In the genomic region with DNA sequence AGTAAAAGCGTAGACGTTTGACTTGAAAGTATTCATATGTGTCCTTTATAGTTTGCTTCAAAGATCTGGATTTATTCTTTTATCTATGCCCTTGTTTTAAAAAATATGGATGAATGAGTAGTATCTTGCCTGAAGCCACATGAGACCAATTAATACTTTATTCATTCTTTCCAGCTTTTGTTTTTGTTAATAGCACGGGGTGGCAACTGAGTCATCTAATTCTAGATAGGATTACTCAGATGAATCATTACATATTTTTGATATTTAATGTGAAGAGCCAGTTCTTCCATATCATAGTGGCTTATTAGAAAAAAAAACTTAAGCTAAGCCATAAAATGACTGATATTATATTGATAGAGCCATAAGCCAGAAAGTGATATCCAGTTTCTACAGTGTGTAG, we compare ENCODE assay signal across 27 cellular contexts.
DNase-seq lines count a peak whose midpoint lies in the region; ATAC-seq and TF ChIP-seq lines count a peak whose summit lies in the region.
"Had no signal": no experiment of that assay in that cellular context is flagged by ENCODE, and none has a peak within 500 bp of the region (broad histone marks: within the 10 kb centered on the region; RNA-seq: fewer than 3 reads in every experiment).

No MANE protein-coding gene starts in this region.

- no peak for DNase-seq in activated naive CD8-positive, alpha-beta T cell treated with anti-CD3 and anti-CD28 coated beads for 36 hours
- no peak for DNase-seq in RWPE2 (ENCODE audit: low spot score)
- peak; percentile 26 for DNase-seq in fibroblast of gingiva (ENCODE audit: low read depth)
- no peak for DNase-seq in NCI-H345 treated with DMSO at 0.1 percent for 48 hours (lab: John Stamatoyannopoulos, UW; ENCODE audit: unreplicated experiment)
- DNase-seq in NCI-H1436 treated with DMSO at 0.1 percent for 48 hours (lab: John Stamatoyannopoulos, UW) = no peak
- DNase-seq in HAP-1 (ENCODE audit: low spot score in 2 of 2) = no peak
- DNase-seq: activated CD8-positive, alpha-beta T cell treated with anti-CD3 and anti-CD28 coated beads for 36 hours; activated naive CD4-positive, alpha-beta T cell treated with anti-CD3 and anti-CD28 coated beads for 36 hours; activated T-cell treated with anti-CD3 and anti-CD28 coated beads, Interleukin-2, amount 50 U/mL, for 1 hour; BE2C; body of pancreas; Caco-2; DMS79 treated with DMSO at 0.1 percent for 48 hours; heart right ventricle; MG63; NCI-H1417 treated with DMSO at 0.1 percent for 48 hours; NCI-H524; ovary; right lobe of liver; stimulated activated CD8-positive, alpha-beta memory T cell treated with anti-CD3 and anti-CD28 coated beads, Interleukin-4, amount 100 ng/mL, for 48 hours; WERI-Rb-1 had no signal

- H3K4me1 ChIP-seq in RWPE2 (ENCODE audit: insufficient read depth, poor library complexity, severe bottlenecking) (peaks cover 16% of the 10 kb centered on the region), skeletal muscle satellite cell (ENCODE audit: control insufficient read depth, insufficient read depth, low read length) (peaks cover 28% of the 10 kb centered on the region), HAP-1 (peaks cover 22% of the 10 kb centered on the region)
- H3K4me1 ChIP-seq: body of pancreas, Caco-2, right lobe of liver had no signal

- H3K4me3 ChIP-seq in RWPE2 (ENCODE audit: severe bottlenecking) (no peak overlapping the region), skeletal muscle satellite cell (ENCODE audit: low read length) (peak overlapping the region; percentile 30), HAP-1 (no peak overlapping the region)
- H3K4me3 ChIP-seq: A549, body of pancreas, heart right ventricle, MG63, ovary, right lobe of liver had no signal

- peak overlapping the region; percentile 55 for H3K27ac Mint-ChIP-seq in activated naive CD8-positive, alpha-beta T cell
- no peak overlapping the region for H3K27ac Mint-ChIP-seq in activated naive CD8-positive, alpha-beta T cell treated with anti-CD3 and anti-CD28 coated beads for 36 hours
- H3K27ac Mint-ChIP-seq: activated CD8-positive, alpha-beta T cell treated with anti-CD3 and anti-CD28 coated beads for 36 hours; activated naive CD4-positive, alpha-beta T cell treated with anti-CD3 and anti-CD28 coated beads for 36 hours; mesothelial cell of epicardium; natural killer cell treated with Interleukin-12 subunit alpha and Interleukin-12 subunit beta and Interleukin-15 and Interleukin-18, amount 100 ng/mL, for 72 hours had no signal

- in situ Hi-C loops in HAP-1 (cut with MboI; ENCODE audit: low sequenced_read_pairs) = no loop called here

- H3K36me3 Mint-ChIP-seq in activated naive CD8-positive, alpha-beta T cell = peaks cover 14% of the 10 kb centered on the region
- H3K36me3 Mint-ChIP-seq in activated naive CD8-positive, alpha-beta T cell treated with anti-CD3 and anti-CD28 coated beads for 36 hours = peaks cover 19% of the 10 kb centered on the region
- H3K36me3 Mint-ChIP-seq: natural killer cell treated with Interleukin-12 subunit alpha and Interleukin-12 subunit beta and Interleukin-15 and Interleukin-18, amount 100 ng/mL, for 72 hours had no signal

- no peak overlapping the region for H3K27ac ChIP-seq in RWPE2 (ENCODE audit: poor library complexity, severe bottlenecking)
- H3K27ac ChIP-seq: A549, body of pancreas, heart right ventricle, ovary, right lobe of liver, WERI-Rb-1 had no signal

- no peaks in the 10 kb centered on the region for H3K9me3 ChIP-seq in RWPE2 (ENCODE audit: severe bottlenecking)
- no peaks in the 10 kb centered on the region for H3K9me3 ChIP-seq in skeletal muscle satellite cell (replicated peaks; ENCODE audit: low read length)
- H3K9me3 ChIP-seq in HAP-1 = no peaks in the 10 kb centered on the region
- H3K9me3 ChIP-seq: A549, BE2C, body of pancreas, Caco-2, heart right ventricle, MG63, ovary, right lobe of liver had no signal

- H3K4me1 Mint-ChIP-seq in activated naive CD8-positive, alpha-beta T cell (ENCODE audit: low read depth) = peaks cover 39% of the 10 kb centered on the region
- H3K4me1 Mint-ChIP-seq in activated naive CD8-positive, alpha-beta T cell treated with anti-CD3 and anti-CD28 coated beads for 36 hours = peaks cover 23% of the 10 kb centered on the region

- H3K4me3 Mint-ChIP-seq in activated naive CD8-positive, alpha-beta T cell = no peak overlapping the region
- H3K4me3 Mint-ChIP-seq in activated naive CD8-positive, alpha-beta T cell treated with anti-CD3 and anti-CD28 coated beads for 36 hours = no peak overlapping the region
- H3K4me3 Mint-ChIP-seq: activated CD8-positive, alpha-beta T cell treated with anti-CD3 and anti-CD28 coated beads for 36 hours; activated naive CD4-positive, alpha-beta T cell treated with anti-CD3 and anti-CD28 coated beads for 36 hours; mesothelial cell of epicardium; natural killer cell treated with Interleukin-12 subunit alpha and Interleukin-12 subunit beta and Interleukin-15 and Interleukin-18, amount 100 ng/mL, for 72 hours had no signal

- H3K4me2 ChIP-seq in skeletal muscle satellite cell (ENCODE audit: low read length) = peak overlapping the region; percentile 59
- H3K4me2 ChIP-seq: A549 had no signal

- no peaks in the 10 kb centered on the region for H3K27me3 Mint-ChIP-seq in activated naive CD8-positive, alpha-beta T cell
- H3K27me3 Mint-ChIP-seq in activated naive CD8-positive, alpha-beta T cell treated with anti-CD3 and anti-CD28 coated beads for 36 hours = no peaks in the 10 kb centered on the region
- H3K27me3 Mint-ChIP-seq: activated CD8-positive, alpha-beta T cell treated with anti-CD3 and anti-CD28 coated beads for 36 hours; natural killer cell treated with Interleukin-12 subunit alpha and Interleukin-12 subunit beta and Interleukin-15 and Interleukin-18, amount 100 ng/mL, for 72 hours had no signal

- no peak for TF ChIP-seq CTCF in RWPE2 (IDR thresholded peaks at IDR 0.05; ENCODE audit: poor library complexity, severe bottlenecking)

- H3K27me3 ChIP-seq in RWPE2 (ENCODE audit: insufficient read depth, poor library complexity, severe bottlenecking) (no peaks in the 10 kb centered on the region), skeletal muscle satellite cell (ENCODE audit: control insufficient read depth, insufficient read depth, low read length) (no peaks in the 10 kb centered on the region), HAP-1 (ENCODE audit: low read depth) (no peaks in the 10 kb centered on the region)
- H3K27me3 ChIP-seq: BE2C, body of pancreas, heart right ventricle, MG63, ovary, right lobe of liver had no signal

- H3K36me3 ChIP-seq in RWPE2 (ENCODE audit: low read depth) (peaks cover 16% of the 10 kb centered on the region), skeletal muscle satellite cell (ENCODE audit: insufficient read depth, low read length) (no peaks in the 10 kb centered on the region), HAP-1 (replicated peaks) (peaks cover 3% of the 10 kb centered on the region; the same call in 1 of the 2 replicates)
- H3K36me3 ChIP-seq: BE2C, MG63, ovary, right lobe of liver, WERI-Rb-1 had no signal

- peak; percentile 36; the same call in 1 of the 3 replicates for ATAC-seq in RWPE2 (ENCODE audit: low read depth)
- ATAC-seq: A549; activated CD8-positive, alpha-beta T cell treated with anti-CD3 and anti-CD28 coated beads for 36 hours; body of pancreas; heart right ventricle; left lobe of liver; natural killer cell treated with Interleukin-12 subunit alpha and Interleukin-12 subunit beta and Interleukin-15 and Interleukin-18, amount 100 ng/mL, for 72 hours; right lobe of liver had no signal

- H3K9ac ChIP-seq in skeletal muscle satellite cell (ENCODE audit: low read depth, low read length) = peak overlapping the region; percentile 14

- no peaks in the 10 kb centered on the region for H3K9me3 Mint-ChIP-seq in activated naive CD8-positive, alpha-beta T cell (ENCODE audit: low read depth)
- H3K9me3 Mint-ChIP-seq in activated naive CD8-positive, alpha-beta T cell treated with anti-CD3 and anti-CD28 coated beads for 36 hours = no peaks in the 10 kb centered on the region
- H3K9me3 Mint-ChIP-seq: activated CD8-positive, alpha-beta T cell treated with anti-CD3 and anti-CD28 coated beads for 36 hours; activated naive CD4-positive, alpha-beta T cell treated with anti-CD3 and anti-CD28 coated beads for 36 hours; natural killer cell treated with Interleukin-12 subunit alpha and Interleukin-12 subunit beta and Interleukin-15 and Interleukin-18, amount 100 ng/mL, for 72 hours had no signal
